Comparison of ENCODE assay signal across 19 cellular contexts in the genomic region with DNA sequence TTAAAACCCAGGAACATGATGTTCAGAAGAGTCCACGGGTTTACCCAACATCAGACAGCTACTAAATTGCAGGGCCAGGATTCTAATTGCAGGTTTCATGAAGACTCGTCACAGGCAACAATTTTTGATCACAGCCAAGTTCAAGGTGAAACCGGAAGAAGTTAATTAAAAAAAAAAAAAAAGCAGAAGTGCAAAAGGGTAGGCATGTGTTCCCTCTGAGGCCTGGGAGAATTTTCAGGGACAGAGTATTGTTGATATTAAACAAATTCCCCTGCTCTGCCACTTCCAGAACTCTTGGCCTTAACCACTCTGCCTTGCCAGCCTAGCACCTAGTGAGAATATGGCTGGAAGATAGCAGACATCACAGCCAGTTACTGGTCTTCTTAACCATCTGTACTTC.
A peak's percentile ranks its signal among the peaks of the same experiment; 100 is the strongest.
DNase-seq lines count a peak whose midpoint lies in the region; ATAC-seq, FAIRE-seq and TF ChIP-seq lines count a peak whose summit lies in the region.
"Had no signal": no experiment of that assay in that cellular context is flagged by ENCODE, and none has a peak within 500 bp of the region (broad histone marks: within the 10 kb centered on the region; RNA-seq: fewer than 3 reads in every experiment).

No MANE protein-coding gene starts in this region.

- H3K79me2 ChIP-seq in Karpas-422 (ENCODE audit: low read length) (no peaks in the 10 kb centered on the region), GM12878 (ENCODE audit: control insufficient read depth, insufficient read depth, low read length) (no peaks in the 10 kb centered on the region)

- H3K9me3 ChIP-seq in Karpas-422 (ENCODE audit: low read length) (no peaks in the 10 kb centered on the region), GM12878 (replicated peaks; ENCODE audit: control insufficient read depth, insufficient read depth, low read length) (no peaks in the 10 kb centered on the region)
- H3K9me3 ChIP-seq: A549, BLaER1, Peyer's patch had no signal

- H4K20me1 ChIP-seq in Karpas-422 (ENCODE audit: insufficient read depth, low read depth, low read length), result no peaks in the 10 kb centered on the region
- no peaks in the 10 kb centered on the region for H4K20me1 ChIP-seq in GM12878 (ENCODE audit: control insufficient read depth, insufficient read depth)
- H4K20me1 ChIP-seq: BLaER1 had no signal

- in situ Hi-C loops in GM12878 (cut with MboI), result no loop called here

- H3K4me1 Mint-ChIP-seq in CD14-positive monocyte, result peaks cover 20% of the 10 kb centered on the region

- H3K36me3 ChIP-seq in Karpas-422 (ENCODE audit: insufficient read depth, low read length), result no peaks in the 10 kb centered on the region
- H3K36me3 ChIP-seq in GM12878 (ENCODE audit: control insufficient read depth in 2 of 2, insufficient read depth in 2 of 2, low read length in 1 of 2), result no peaks in the 10 kb centered on the region
- H3K36me3 ChIP-seq: BLaER1, Peyer's patch had no signal

- RAD21 ChIA-PET in GM12878 (lab: Charles Lee; ENCODE audit: unreplicated experiment), result interaction anchor here (0.7 kb wide), 1 partner anchor 62 kb away, joined by 3 read pairs; no protein-coding TSS in a partner anchor

- no peak for TF ChIP-seq RAD21 in GM12878 (IDR thresholded peaks at IDR 0.05; ENCODE audit: insufficient read depth, low read depth, low read length)

- intact Hi-C loops in CD14-positive monocyte (cut with micrococcal nuclease) (no loop called here), GM12878 (cut with micrococcal nuclease; ENCODE audit: unreplicated experiment) (no loop called here), Right ventricle myocardium inferior (cut with DNase I) (no loop called here)

- TF ChIP-seq POLR2A in GM12878 (IDR thresholded peaks at IDR 0.05; ENCODE audit: low read depth, low read length), result no peak

- no peak for TF ChIP-seq CTCF in CD14-positive monocyte (IDR thresholded peaks at IDR 0.05)
- no peak for TF ChIP-seq CTCF in GM12878 (IDR thresholded peaks at IDR 0.05 in 2 of 3, conservative IDR thresholded peaks at IDR 0.05 in 1 of 3; ENCODE audit: control insufficient read depth in 2 of 3, extremely low read depth in 1 of 3, insufficient read depth in 1 of 3, low read depth in 3 of 3, low read length in 3 of 3)

- ATAC-seq in GM12878 (peak; percentile 66), Right ventricle myocardium inferior (no peak)
- ATAC-seq: A549, HepG2 had no signal

- SMC1A ChIA-PET in GM12878 (lab: Charles Lee; ENCODE audit: uncharacterized antibody, unreplicated experiment), result interaction anchor here (0.6 to 0.7 kb wide), 3 partner anchors 23 to 215 kb away, joined by 3 read pairs; no protein-coding TSS in a partner anchor

- peak overlapping the region in 4 of 7 donors; percentile 33 to 53 (median 40) for H3K27ac Mint-ChIP-seq in CD14-positive monocyte

- BruUV-seq in GM12878 (replicated peaks; lab: Mats Ljungman, UMichigan), result no TSS peak

- no peaks in the 10 kb centered on the region for H3K27me3 ChIP-seq in Karpas-422 (ENCODE audit: low read length)
- 0 out of 4 replicates have a peak, but pooled peaks cover 0 to 2% of the 10 kb centered on the region in 2 experiments for H3K27me3 ChIP-seq in GM12878 (replicated peaks in 1 of 2; ENCODE audit: control insufficient read depth in 2 of 2, insufficient read depth in 2 of 2, low read length in 1 of 2)
- H3K27me3 ChIP-seq: BLaER1, Peyer's patch had no signal

- TF ChIP-seq EP300 in GM12878 (IDR thresholded peaks at IDR 0.05; ENCODE audit: borderline replicate concordance in 1 of 2, control insufficient read depth in 1 of 2, low read depth in 2 of 2, low read length in 2 of 2), result no peak

- no peak overlapping the region for H3K9ac ChIP-seq in Karpas-422 (ENCODE audit: low read length)
- H3K9ac ChIP-seq in GM12878 (ENCODE audit: control insufficient read depth, insufficient read depth, low read length), result no peak overlapping the region
- H3K9ac ChIP-seq: BLaER1, KMS-11 had no signal

- H3K36me3 Mint-ChIP-seq in CD14-positive monocyte, result no peaks in the 10 kb centered on the region
- H3K36me3 Mint-ChIP-seq: CD8-positive, alpha-beta memory T cell had no signal

- H3K9me2 ChIP-seq in Karpas-422 (replicated peaks; ENCODE audit: insufficient read depth, low read length), result no peaks in the 10 kb centered on the region

- peak overlapping the region; percentile 83; the same call in 1 of the 2 replicates for H2AFZ ChIP-seq in Karpas-422 (ENCODE audit: low read length)
- no peak overlapping the region; the same call in 1 of the 2 replicates for H2AFZ ChIP-seq in GM12878 (ENCODE audit: control insufficient read depth, low read depth, low read length)

- H3K4me1 ChIP-seq in Karpas-422 (ENCODE audit: low read length) (peaks cover 9% of the 10 kb centered on the region), GM12878 (ENCODE audit: control insufficient read depth, insufficient read depth, low read length) (no peaks in the 10 kb centered on the region)
- H3K4me1 ChIP-seq: A549, Peyer's patch had no signal

- H3K4me3 ChIP-seq in Karpas-422 (ENCODE audit: low read length) (no peak overlapping the region), GM12878 (no peak overlapping the region)
- H3K4me3 ChIP-seq: A549, BLaER1, Peyer's patch had no signal

- FAIRE-seq in GM12878 (lab: Jason Lieb, UNC), result no peak
- FAIRE-seq: A549, HepG2 had no signal

- WGBS in GM12878 (ENCODE audit: insufficient coverage, insufficient replicate concordance, low lambda C conversion rate, missing lambda C conversion rate), result 49% methylated on average over 3 of the region's 3 CpGs

- CTCF ChIA-PET in GM12878 (lab: Yijun Ruan, JAX), result no interaction called here

- no peak overlapping the region for H3K27ac ChIP-seq in Karpas-422 (ENCODE audit: low read length)
- H3K27ac ChIP-seq in GM12878 (ENCODE audit: control insufficient read depth, insufficient read depth), result no peak overlapping the region
- H3K27ac ChIP-seq: A549, BLaER1, KMS-11, Peyer's patch had no signal

- no peak overlapping the region for H3K4me3 Mint-ChIP-seq in CD14-positive monocyte
- H3K4me3 Mint-ChIP-seq: CD8-positive, alpha-beta memory T cell had no signal

- H3K27me3 Mint-ChIP-seq in CD14-positive monocyte (ENCODE audit: low read depth in 3 of 3), result peaks cover 0 to 8% (median 4%) of the 10 kb centered on the region in 3 donors
- H3K27me3 Mint-ChIP-seq: CD8-positive, alpha-beta memory T cell had no signal

- DNase-seq in CD14-positive monocyte (ENCODE audit: low spot score) (no peak), Karpas-422 (peak; percentile 66), NOMO-1 treated with dmso at 0.1 percent for 144 hours (lab: John Stamatoyannopoulos, UW; ENCODE audit: unreplicated experiment) (peak; percentile 21), GM12878 (ENCODE audit: low read depth, low spot score) (no peak), NCI-H187 treated with DMSO at 0.1 percent for 48 hours (lab: John Stamatoyannopoulos, UW) (no peak), hippocampal formation (lab: John Stamatoyannopoulos, UW) (no peak), Right ventricle myocardium inferior (ENCODE audit: missing footprints) (no peak)
- DNase-seq: CD8-positive, alpha-beta memory T cell; DMS53; NCI-H1105 treated with DMSO at 0.1 percent for 48 hours; NCI-H1930; NCI-H446 treated with DMSO at 0.1 percent for 48 hours; NCI-H69; Peyer's patch; Right ventricle myocardium superior had no signal

- POLR2A ChIA-PET in GM12878 (lab: Charles Lee), result interaction anchor here (0.7 kb wide), 1 partner anchor 25 kb away, joined by 5 read pairs; no protein-coding TSS in a partner anchor

- peaks cover 0 to 3% (median 0%) of the 10 kb centered on the region in 7 donors for H3K9me3 Mint-ChIP-seq in CD14-positive monocyte
- H3K9me3 Mint-ChIP-seq: CD8-positive, alpha-beta memory T cell had no signal

- H3K4me2 ChIP-seq in Karpas-422 (ENCODE audit: low read depth, low read length, poor library complexity, severe bottlenecking), result peak overlapping the region; percentile 34
- H3K4me2 ChIP-seq in GM12878 (ENCODE audit: control insufficient read depth, insufficient read depth), result no peak overlapping the region
- H3K4me2 ChIP-seq: A549, BLaER1, KMS-11 had no signal

TF ChIP-seq in GM12878, 131 proteins besides CTCF, POLR2A, EP300 and RAD21 (continues in another document):
- TF ChIP-seq ZNF384 (IDR thresholded peaks at IDR 0.05; ENCODE audit: borderline replicate concordance, low read depth, low read length), result peak; percentile 74; the same call in 1 of the 2 replicates
- no peak for TF ChIP-seq JUND (IDR thresholded peaks at IDR 0.05; ENCODE audit: low read depth, low read length)
- TF ChIP-seq SMAD1 (IDR thresholded peaks at IDR 0.05; ENCODE audit: low read depth, partially characterized antibody), result no peak
- no peak for TF ChIP-seq IKZF2 (IDR thresholded peaks at IDR 0.05)
- TF ChIP-seq MYC (IDR thresholded peaks at IDR 0.05; ENCODE audit: insufficient read depth, insufficient read length, insufficient replicate concordance, low read length, severe bottlenecking), result no peak
- no peak for TF ChIP-seq TCF3 (IDR thresholded peaks at IDR 0.05; ENCODE audit: borderline replicate concordance, insufficient read depth, low read depth, low read length)
- TF ChIP-seq MXI1 (IDR thresholded peaks at IDR 0.05; ENCODE audit: low read depth, low read length), result no peak
- TF ChIP-seq FOS (IDR thresholded peaks at IDR 0.05; ENCODE audit: borderline replicate concordance, extremely low read depth, insufficient read length), result no peak
- TF ChIP-seq, protein P1, sequence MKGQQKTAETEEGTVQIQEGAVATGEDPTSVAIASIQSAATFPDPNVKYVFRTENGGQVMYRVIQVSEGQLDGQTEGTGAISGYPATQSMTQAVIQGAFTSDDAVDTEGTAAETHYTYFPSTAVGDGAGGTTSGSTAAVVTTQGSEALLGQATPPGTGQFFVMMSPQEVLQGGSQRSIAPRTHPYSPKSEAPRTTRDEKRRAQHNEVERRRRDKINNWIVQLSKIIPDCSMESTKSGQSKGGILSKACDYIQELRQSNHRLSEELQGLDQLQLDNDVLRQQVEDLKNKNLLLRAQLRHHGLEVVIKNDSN (IDR thresholded peaks at IDR 0.05; ENCODE audit: borderline replicate concordance, extremely low read length, insufficient read depth, low read depth, low read length), result no peak
- TF ChIP-seq, protein P2, sequence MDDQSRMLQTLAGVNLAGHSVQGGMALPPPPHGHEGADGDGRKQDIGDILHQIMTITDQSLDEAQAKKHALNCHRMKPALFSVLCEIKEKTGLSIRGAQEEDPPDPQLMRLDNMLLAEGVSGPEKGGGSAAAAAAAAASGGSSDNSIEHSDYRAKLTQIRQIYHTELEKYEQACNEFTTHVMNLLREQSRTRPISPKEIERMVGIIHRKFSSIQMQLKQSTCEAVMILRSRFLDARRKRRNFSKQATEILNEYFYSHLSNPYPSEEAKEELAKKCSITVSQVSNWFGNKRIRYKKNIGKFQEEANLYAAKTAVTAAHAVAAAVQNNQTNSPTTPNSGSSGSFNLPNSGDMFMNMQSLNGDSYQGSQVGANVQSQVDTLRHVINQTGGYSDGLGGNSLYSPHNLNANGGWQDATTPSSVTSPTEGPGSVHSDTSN (IDR thresholded peaks at IDR 0.05; ENCODE audit: insufficient replicate concordance, low read depth, low read length), result no peak
- no peak for TF ChIP-seq PAX8 (IDR thresholded peaks at IDR 0.05)
- peak; percentile 81 for TF ChIP-seq SPI1 (IDR thresholded peaks at IDR 0.05; ENCODE audit: borderline replicate concordance, insufficient read depth, low read depth, low read length)

Comparison
In these comparisons a context has a peak if more than half of its experiments do, and no peak if none do; other contexts are left out.
1. DNase-seq: peak in Karpas-422 (single experiment) and NOMO-1 treated with dmso at 0.1 percent for 144 hours (single experiment); none in CD14-positive monocyte (single experiment), GM12878 (single experiment), NCI-H187 treated with DMSO at 0.1 percent for 48 hours (single experiment), hippocampal formation (0 of 2) and Right ventricle myocardium inferior (single experiment).